In genomic region chr3:126782554-126782953, GRCh38 we compare ENCODE assay signal across 11 cellular contexts.
DNase-seq lines count a peak whose midpoint lies in the region; ATAC-seq, FAIRE-seq and TF ChIP-seq lines count a peak whose summit lies in the region.
"Had no signal": no experiment of that assay in that cellular context is flagged by ENCODE, and none has a peak within 500 bp of the region (broad histone marks: within the 10 kb centered on the region; RNA-seq: fewer than 3 reads in every experiment).

No MANE protein-coding gene starts in this region.

- H3K4me3 ChIP-seq in choroid plexus epithelial cell (ENCODE audit: low read depth, low read length), result no peak overlapping the region

- peak; percentile 72 for FAIRE-seq in HTR-8/SVneo (lab: Jason Lieb, UNC)

- peak; percentile 33 for DNase-seq in 8988T
- DNase-seq in HTR-8/SVneo (ENCODE audit: insufficient read length, low spot score), result peak; percentile 68
- peak; percentile 55 for DNase-seq in choroid plexus epithelial cell (ENCODE audit: low read depth)
- DNase-seq in left colon, result peak; percentile 39 to 78
- no peak for DNase-seq in retina
- no peak for DNase-seq in NCI-H146 treated with DMSO at 0.1 percent for 48 hours (lab: John Stamatoyannopoulos, UW; ENCODE audit: unreplicated experiment)
- DNase-seq: activated CD8-positive, alpha-beta memory T cell treated with anti-CD3 and anti-CD28 coated beads, Interleukin-2, amount 10 ng/mL, durations not matched to agents 7 days and 5 days; effector memory CD8-positive, alpha-beta T cell; NCI-H524 treated with DMSO at 0.1 percent for 48 hours had no signal

- no peak for TF ChIP-seq CTCF in choroid plexus epithelial cell (conservative IDR thresholded peaks at IDR 0.05; ENCODE audit: low read depth, low read length)

- ATAC-seq in left colon, result peak; percentile 100
- ATAC-seq in HG02970 (IDR thresholded peaks at IDR 0.05; ENCODE audit: low FRiP score, unreplicated experiment), result no peak
- ATAC-seq in HG02840 (IDR thresholded peaks at IDR 0.05; ENCODE audit: low FRiP score, unreplicated experiment), result no peak
- ATAC-seq: activated CD8-positive, alpha-beta memory T cell treated with anti-CD3 and anti-CD28 coated beads, Interleukin-2, amount 10 ng/mL, durations not matched to agents 7 days and 5 days; effector memory CD8-positive, alpha-beta T cell had no signal

- intact Hi-C loops in left colon (cut with DNase I, micrococcal nuclease), result no loop called here

Comparison
In these comparisons a context has a peak if more than half of its experiments do, and no peak if none do; other contexts are left out.
1. DNase-seq: peak in 8988T (single experiment), HTR-8/SVneo (single experiment), choroid plexus epithelial cell (single experiment) and left colon (2 of 2); none in retina (single experiment) and NCI-H146 treated with DMSO at 0.1 percent for 48 hours (single experiment).